In the genomic region with DNA sequence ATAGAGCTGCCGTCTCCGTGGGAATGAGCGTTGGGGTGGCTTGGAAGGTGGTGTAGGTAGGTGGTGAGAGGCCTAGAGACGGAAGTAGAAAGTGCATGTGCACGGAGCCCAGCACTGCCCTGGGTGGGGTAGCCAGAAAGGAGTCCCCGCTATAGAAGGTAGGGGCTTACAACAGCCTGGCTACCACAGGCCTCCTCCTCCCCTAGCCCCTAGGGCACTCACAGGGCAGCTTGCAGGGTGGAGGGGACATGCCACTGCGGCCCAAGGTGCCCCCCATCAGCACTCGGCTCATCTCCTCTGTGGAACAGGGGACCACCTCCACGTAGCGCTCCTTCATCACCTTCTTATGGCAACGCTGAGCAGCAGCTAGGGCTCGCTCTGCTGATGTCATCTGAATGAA, we compare ENCODE assay signal across 1 cellular context.
A peak's percentile ranks its signal among the peaks of the same experiment; 100 is the strongest.
TF ChIP-seq lines count a peak whose summit lies in the region.

No MANE protein-coding gene starts in this region.

TF ChIP-seq in K562, 482 proteins besides CTCF, POLR2A, EP300 and RAD21:
- TF ChIP-seq, protein P1, sequence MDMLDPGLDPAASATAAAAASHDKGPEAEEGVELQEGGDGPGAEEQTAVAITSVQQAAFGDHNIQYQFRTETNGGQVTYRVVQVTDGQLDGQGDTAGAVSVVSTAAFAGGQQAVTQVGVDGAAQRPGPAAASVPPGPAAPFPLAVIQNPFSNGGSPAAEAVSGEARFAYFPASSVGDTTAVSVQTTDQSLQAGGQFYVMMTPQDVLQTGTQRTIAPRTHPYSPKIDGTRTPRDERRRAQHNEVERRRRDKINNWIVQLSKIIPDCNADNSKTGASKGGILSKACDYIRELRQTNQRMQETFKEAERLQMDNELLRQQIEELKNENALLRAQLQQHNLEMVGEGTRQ (CRISPR knock-in tag; IDR thresholded peaks at IDR 0.05) = no peak
- TF ChIP-seq ZNF584 (CRISPR knock-in tag; IDR thresholded peaks at IDR 0.05; ENCODE audit: low read depth) = no peak
- TF ChIP-seq MXI1 (IDR thresholded peaks at IDR 0.05; ENCODE audit: low read depth, low read length) = no peak
- peak; percentile 26 for TF ChIP-seq POLR2B (IDR thresholded peaks at IDR 0.05; ENCODE audit: low read depth, partially characterized antibody)
